In the genomic region with DNA sequence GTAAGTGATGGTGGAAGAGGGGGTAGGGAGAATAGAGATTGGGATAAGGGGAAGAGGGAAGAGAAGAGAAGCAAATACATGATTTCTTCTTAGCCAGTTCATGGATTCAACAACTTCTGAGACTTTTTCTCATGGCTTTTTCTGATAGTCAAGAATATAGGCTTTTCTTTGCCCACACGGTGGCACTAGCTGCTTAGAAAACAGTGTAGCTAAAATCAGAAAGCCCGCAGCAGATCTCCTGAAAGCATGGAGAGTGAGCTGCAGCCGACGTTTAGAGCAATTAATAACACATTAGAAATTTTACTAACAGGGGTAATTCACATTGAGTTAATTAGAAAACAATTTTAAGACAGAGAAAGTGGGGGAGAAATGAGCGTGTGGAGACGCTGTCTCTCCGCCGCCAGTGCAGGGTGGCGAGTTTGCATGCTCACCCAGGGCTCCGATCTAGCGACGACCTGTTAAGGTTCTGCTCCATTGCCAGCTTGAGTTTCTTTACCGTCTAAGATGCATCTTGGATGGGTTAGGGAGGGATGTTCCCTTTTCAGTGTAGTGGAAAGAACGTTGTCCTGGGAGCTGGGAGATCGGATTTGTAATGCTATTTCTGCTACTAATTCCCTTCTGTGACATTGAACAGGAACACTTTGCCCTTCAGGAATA, we compare ENCODE assay signal across 8 cellular contexts. TPM values are rescaled to one million over a fixed set of nuclear protein-coding genes. Genes with fewer than 3 reads are reported as not detected.
A peak's percentile ranks its signal among the peaks of the same experiment; 100 is the strongest.
DNase-seq lines count a peak whose midpoint lies in the region; ATAC-seq lines count a peak whose summit lies in the region.

No MANE protein-coding gene starts in this region.

- DNase-seq in Daoy (ENCODE audit: low read depth) (peak; percentile 58), H4 (ENCODE audit: low spot score) (peak; percentile 61), NCI-H1105 (lab: John Stamatoyannopoulos, UW) (peak; percentile 48), T1000 (lab: John Stamatoyannopoulos, UW) (peak; percentile 4), dedifferentiated amniotic fluid mesenchymal stem cell (ENCODE audit: extremely low spot score) (peak; percentile 77), left lobe of liver (ENCODE audit: low spot score) (no peak), iPS-NIHi7 (ENCODE audit: extremely low spot score) (no peak)
- peak; percentile 34 for DNase-seq in stimulated activated CD4-positive, alpha-beta T cell treated with anti-CD3 and anti-CD28 coated beads, Interleukin-4, amount 100 ng/mL, for 24 hours

- ATAC-seq in left lobe of liver, result peak; percentile 97

RNA-seq across cellular contexts. Expression of gene RAG1, which starts 3.3 kb away (rescaled TPM):
- 0.18 and 0.29 TPM in 2 replicates for total RNA-seq in Daoy (2014; rRNA removed; shearing (Covaris generic))
- total RNA-seq in H4 (2014; rRNA removed; shearing (Covaris generic)), result 0.23 and 0.39 TPM in 2 replicates
- total RNA-seq in left lobe of liver, result 1.2 TPM

RNA-seq across cellular contexts. Expression of gene IFTAP, which starts 29.8 kb away (rescaled TPM):
- total RNA-seq in Daoy (2014; rRNA removed; shearing (Covaris generic)), result 21.6 and 31.7 TPM in 2 replicates
- 68.2 and 72.3 TPM in 2 replicates for total RNA-seq in H4 (2014; rRNA removed; shearing (Covaris generic))
- 6.0 TPM for total RNA-seq in left lobe of liver

RNA-seq across cellular contexts. Expression of gene RAG2, which starts 33.5 kb away (rescaled TPM):
- not detected in 2 replicates for total RNA-seq in Daoy (2014; rRNA removed; shearing (Covaris generic))
- not detected in 2 replicates for total RNA-seq in H4 (2014; rRNA removed; shearing (Covaris generic))
- not detected for total RNA-seq in left lobe of liver

RNA-seq across cellular contexts. Expression of gene TRAF6, which starts 54.4 kb away (rescaled TPM):
- 4.5 and 8.2 TPM in 2 replicates for total RNA-seq in Daoy (2014; rRNA removed; shearing (Covaris generic))
- 8.8 and 9.1 TPM in 2 replicates for total RNA-seq in H4 (2014; rRNA removed; shearing (Covaris generic))
- 6.2 TPM for total RNA-seq in left lobe of liver

Comparison
In these comparisons a context has a peak if more than half of its experiments do, and no peak if none do; other contexts are left out.
1. DNase-seq: peak in Daoy (single experiment), H4 (single experiment), NCI-H1105 (single experiment), T1000 (single experiment), dedifferentiated amniotic fluid mesenchymal stem cell (single experiment) and stimulated activated CD4-positive, alpha-beta T cell treated with anti-CD3 and anti-CD28 coated beads, Interleukin-4, amount 100 ng/mL, for 24 hours (single experiment); none in left lobe of liver (single experiment) and iPS-NIHi7 (single experiment).